ENCODE assay signal across 17 cellular contexts in genomic region chr7:32532716-32533115, GRCh38. TPM values are rescaled to one million over a fixed set of nuclear protein-coding genes. Genes with fewer than 3 reads are reported as not detected.
DNase-seq lines count a peak whose midpoint lies in the region; ATAC-seq and TF ChIP-seq lines count a peak whose summit lies in the region.
"Had no signal": no experiment of that assay in that cellular context is flagged by ENCODE, and none has a peak within 500 bp of the region (broad histone marks: within the 10 kb centered on the region; RNA-seq: fewer than 3 reads in every experiment).

No MANE protein-coding gene starts in this region.

- TF ChIP-seq CTCF in right atrium auricular region (IDR thresholded peaks at IDR 0.05) (no peak), osteocyte (IDR thresholded peaks at IDR 0.05) (no peak), upper lobe of right lung (IDR thresholded peaks at IDR 0.05) (no peak)

- no peak overlapping the region for H3K4me3 ChIP-seq in right atrium auricular region
- H3K4me3 ChIP-seq in upper lobe of right lung: no peak overlapping the region

- CTCF ChIA-PET in activated CD4-positive, alpha-beta memory T cell treated with anti-CD3 and anti-CD28 coated beads for 36 hours (lab: Charles Lee): no interaction called here
- CTCF ChIA-PET in activated CD4-positive, alpha-beta T cell treated with anti-CD3 and anti-CD28 coated beads for 36 hours (lab: Charles Lee): no interaction called here

- ATAC-seq in Right ventricle myocardium inferior: no peak
- ATAC-seq in upper lobe of right lung: peak; percentile 90
- ATAC-seq in HG03439 (IDR thresholded peaks at IDR 0.05; ENCODE audit: unreplicated experiment): no peak
- ATAC-seq in activated CD4-positive, alpha-beta T cell treated with anti-CD3 and anti-CD28 coated beads for 36 hours: no peak
- ATAC-seq: HCT116 had no signal

- no peaks in the 10 kb centered on the region for H3K27me3 ChIP-seq in right atrium auricular region
- no peaks in the 10 kb centered on the region for H3K27me3 ChIP-seq in upper lobe of right lung

- H3K27me3 Mint-ChIP-seq in osteocyte (ENCODE audit: unreplicated experiment): no peaks in the 10 kb centered on the region
- H3K27me3 Mint-ChIP-seq in activated CD4-positive, alpha-beta memory T cell treated with anti-CD3 and anti-CD28 coated beads for 36 hours: no peaks in the 10 kb centered on the region
- no peaks in the 10 kb centered on the region for H3K27me3 Mint-ChIP-seq in activated CD4-positive, alpha-beta T cell treated with anti-CD3 and anti-CD28 coated beads for 36 hours
- H3K27me3 Mint-ChIP-seq: B cell had no signal

- peaks cover 15% of the 10 kb centered on the region for H3K4me1 Mint-ChIP-seq in osteocyte (ENCODE audit: unreplicated experiment)
- peaks cover 22% of the 10 kb centered on the region for H3K4me1 Mint-ChIP-seq in activated CD4-positive, alpha-beta memory T cell treated with anti-CD3 and anti-CD28 coated beads for 36 hours (ENCODE audit: low read depth)
- peaks cover 21% of the 10 kb centered on the region for H3K4me1 Mint-ChIP-seq in activated CD4-positive, alpha-beta T cell treated with anti-CD3 and anti-CD28 coated beads for 36 hours

- POLR2A ChIA-PET in activated CD4-positive, alpha-beta memory T cell treated with anti-CD3 and anti-CD28 coated beads for 36 hours (lab: Charles Lee): no interaction called here
- POLR2A ChIA-PET in activated CD4-positive, alpha-beta T cell treated with anti-CD3 and anti-CD28 coated beads for 36 hours (lab: Charles Lee): no interaction called here

- H3K4me1 ChIP-seq in right atrium auricular region (peaks cover 0 to 15% of the 10 kb centered on the region in 2 donors), upper lobe of right lung (peaks cover 6% of the 10 kb centered on the region)

- H3K36me3 Mint-ChIP-seq in osteocyte (ENCODE audit: unreplicated experiment): peaks cover 3% of the 10 kb centered on the region
- H3K36me3 Mint-ChIP-seq in activated CD4-positive, alpha-beta memory T cell treated with anti-CD3 and anti-CD28 coated beads for 36 hours: peaks cover 2% of the 10 kb centered on the region
- H3K36me3 Mint-ChIP-seq in activated CD4-positive, alpha-beta T cell treated with anti-CD3 and anti-CD28 coated beads for 36 hours (ENCODE audit: low read depth): peaks cover 16% of the 10 kb centered on the region

- no peaks in the 10 kb centered on the region for H3K36me3 ChIP-seq in right atrium auricular region
- H3K36me3 ChIP-seq in upper lobe of right lung: no peaks in the 10 kb centered on the region

- no peak overlapping the region for H3K27ac ChIP-seq in right atrium auricular region
- no peak overlapping the region for H3K27ac ChIP-seq in upper lobe of right lung

- intact Hi-C loops in Right ventricle myocardium inferior (cut with DNase I) (no loop called here), upper lobe of right lung (cut with DNase I) (no loop called here)
- intact Hi-C loops in activated CD4-positive, alpha-beta memory T cell treated with anti-CD3 and anti-CD28 coated beads for 36 hours (cut with micrococcal nuclease): no loop called here
- intact Hi-C loops in activated CD4-positive, alpha-beta T cell treated with anti-CD3 and anti-CD28 coated beads for 36 hours (cut with DNase I, micrococcal nuclease): no loop called here

- DNase-seq in Right ventricle myocardium inferior (ENCODE audit: missing footprints) (peak; percentile 42), right atrium auricular region (ENCODE audit: low spot score) (no peak), glomerular visceral epithelial cell (ENCODE audit: extremely low spot score) (peak; percentile 25), osteocyte (ENCODE audit: extremely low spot score, unreplicated experiment) (peak; percentile 38), upper lobe of right lung (peak; percentile 65)
- DNase-seq in activated CD4-positive, alpha-beta memory T cell treated with anti-CD3 and anti-CD28 coated beads for 36 hours: no peak
- no peak for DNase-seq in activated CD4-positive, alpha-beta T cell treated with anti-CD3 and anti-CD28 coated beads for 36 hours
- DNase-seq: GOT3, NCI-H1417 treated with DMSO at 0.1 percent for 48 hours, NCI-H187 treated with DMSO at 0.1 percent for 48 hours, NCI-H2107, NCI-H226, NCI-H526, SHP77 had no signal

- H3K27ac Mint-ChIP-seq in osteocyte (ENCODE audit: unreplicated experiment): no peak overlapping the region
- no peak overlapping the region for H3K27ac Mint-ChIP-seq in activated CD4-positive, alpha-beta memory T cell treated with anti-CD3 and anti-CD28 coated beads for 36 hours
- H3K27ac Mint-ChIP-seq in activated CD4-positive, alpha-beta T cell treated with anti-CD3 and anti-CD28 coated beads for 36 hours: no peak overlapping the region
- H3K27ac Mint-ChIP-seq: B cell had no signal

- H3K4me3 Mint-ChIP-seq in osteocyte (ENCODE audit: unreplicated experiment): no peak overlapping the region
- H3K4me3 Mint-ChIP-seq in activated CD4-positive, alpha-beta memory T cell treated with anti-CD3 and anti-CD28 coated beads for 36 hours: no peak overlapping the region
- H3K4me3 Mint-ChIP-seq in activated CD4-positive, alpha-beta T cell treated with anti-CD3 and anti-CD28 coated beads for 36 hours: no peak overlapping the region
- H3K4me3 Mint-ChIP-seq: B cell had no signal

- no peaks in the 10 kb centered on the region for H3K9me3 Mint-ChIP-seq in osteocyte (ENCODE audit: unreplicated experiment)
- H3K9me3 Mint-ChIP-seq in activated CD4-positive, alpha-beta memory T cell treated with anti-CD3 and anti-CD28 coated beads for 36 hours: no peaks in the 10 kb centered on the region
- no peaks in the 10 kb centered on the region for H3K9me3 Mint-ChIP-seq in activated CD4-positive, alpha-beta T cell treated with anti-CD3 and anti-CD28 coated beads for 36 hours (ENCODE audit: low read depth)

- H3K9me3 ChIP-seq in right atrium auricular region (no peaks in the 10 kb centered on the region), upper lobe of right lung (no peaks in the 10 kb centered on the region)

RNA-seq across cellular contexts. Expression of gene AVL9, which starts 37.4 kb away (rescaled TPM):
- total RNA-seq in Right ventricle myocardium inferior (14.4 TPM), right atrium auricular region (10 to 100 TPM; 10.1 to 14.3 TPM), osteocyte (21.2 and 28.4 TPM in 2 replicates), upper lobe of right lung (31.3 TPM)
- total RNA-seq in activated CD4-positive, alpha-beta memory T cell treated with anti-CD3 and anti-CD28 coated beads for 36 hours: 10 to 100 TPM; 39.6 to 44.2 TPM
- total RNA-seq in activated CD4-positive, alpha-beta T cell treated with anti-CD3 and anti-CD28 coated beads for 36 hours: 10 to 100 TPM; 37.4 to 56.6 TPM

RNA-seq across cellular contexts. Expression of gene LSM5, which starts 42.5 kb away (rescaled TPM):
- total RNA-seq in Right ventricle myocardium inferior: 39.2 TPM
- total RNA-seq in right atrium auricular region: 10 to 100 TPM; 12.9 to 26.8 TPM
- total RNA-seq in osteocyte: 32.7 and 35.5 TPM in 2 replicates
- total RNA-seq in upper lobe of right lung: 29.1 TPM
- total RNA-seq in activated CD4-positive, alpha-beta memory T cell treated with anti-CD3 and anti-CD28 coated beads for 36 hours: 100 to 1,000 TPM; 111 to 120 TPM
- 100 to 1,000 TPM in 1 of 2 experiments, 10 to 100 TPM in 1; 75.6 to 135 TPM for total RNA-seq in activated CD4-positive, alpha-beta T cell treated with anti-CD3 and anti-CD28 coated beads for 36 hours

Comparison
In these comparisons a context has a peak if more than half of its experiments do, and no peak if none do; other contexts are left out.
1. DNase-seq: peak in Right ventricle myocardium inferior (single experiment), glomerular visceral epithelial cell (single experiment), osteocyte (single experiment) and upper lobe of right lung (single experiment); none in right atrium auricular region (single experiment), activated CD4-positive, alpha-beta memory T cell treated with anti-CD3 and anti-CD28 coated beads for 36 hours (single experiment) and activated CD4-positive, alpha-beta T cell treated with anti-CD3 and anti-CD28 coated beads for 36 hours (single experiment).